In the genomic region with DNA sequence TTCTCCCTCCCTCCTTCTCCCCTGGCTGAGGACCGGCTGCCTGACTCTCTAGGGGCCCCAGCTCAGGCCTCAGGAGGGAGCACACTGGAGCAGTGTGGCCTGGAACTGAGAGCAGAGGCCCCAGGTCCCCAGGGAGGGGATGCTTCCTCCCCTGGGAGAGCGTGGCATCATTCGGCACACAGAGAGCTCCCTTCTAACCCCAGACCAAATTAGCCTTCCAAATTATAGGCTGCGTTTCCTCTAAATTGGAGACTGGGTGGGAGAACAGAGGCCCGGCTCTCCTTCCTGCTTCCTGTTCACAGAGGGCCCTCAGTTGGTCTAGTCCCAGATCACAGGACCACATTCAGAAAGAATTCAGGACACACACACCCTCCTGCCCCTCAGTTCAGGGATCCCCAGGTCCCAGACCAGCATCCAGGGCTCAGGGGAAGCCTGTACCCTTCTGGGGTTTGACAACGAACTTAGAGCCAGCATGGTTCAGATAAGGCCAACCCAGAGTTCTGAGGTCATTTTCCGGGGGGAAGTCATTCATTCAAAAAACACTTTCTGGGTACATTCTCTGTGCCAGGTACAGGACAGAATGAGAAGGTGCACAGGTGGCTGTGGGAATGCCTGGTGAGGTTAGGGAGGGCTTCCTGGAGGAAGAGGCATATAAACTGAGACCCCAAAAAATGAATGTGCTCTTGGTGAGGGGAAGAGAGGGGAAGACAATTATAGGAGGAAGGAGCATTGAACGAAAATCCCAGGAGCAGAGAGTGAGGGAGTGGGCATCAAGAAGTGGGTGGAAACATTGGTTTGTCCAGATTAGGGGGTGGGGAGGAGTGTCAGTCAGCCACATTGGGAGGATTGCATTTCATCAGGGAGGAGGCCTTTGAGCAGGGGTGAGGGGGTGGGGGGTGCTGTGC, we compare ENCODE assay signal across 11 cellular contexts. TPM values are rescaled to one million over a fixed set of nuclear protein-coding genes. Genes with fewer than 3 reads are reported as not detected.
DNase-seq lines count a peak whose midpoint lies in the region; ATAC-seq, FAIRE-seq and TF ChIP-seq lines count a peak whose summit lies in the region.
"Had no signal": no experiment of that assay in that cellular context is flagged by ENCODE, and none has a peak within 500 bp of the region (broad histone marks: within the 10 kb centered on the region; RNA-seq: fewer than 3 reads in every experiment).

No MANE protein-coding gene starts in this region.

- H3K27me3 Mint-ChIP-seq in CD8-positive, alpha-beta memory T cell: peaks cover 0 to 1% of the 10 kb centered on the region in 2 donors

- TF ChIP-seq POLR2A in GM12892 (IDR thresholded peaks at IDR 0.05; ENCODE audit: low read depth, low read length): no peak

- no peaks in the 10 kb centered on the region for H3K36me3 ChIP-seq in lung (ENCODE audit: control insufficient read depth in 2 of 2, insufficient read depth in 2 of 2, low read length in 2 of 2)
- no peaks in the 10 kb centered on the region for H3K36me3 ChIP-seq in CD8-positive, alpha-beta memory T cell (ENCODE audit: insufficient read depth, low read length)
- H3K36me3 ChIP-seq: vagina had no signal

- H3K9me3 Mint-ChIP-seq in CD8-positive, alpha-beta memory T cell: no peaks in the 10 kb centered on the region

- peak; percentile 62 for DNase-seq in GM12892 (ENCODE audit: insufficient read length)
- peak; percentile 51 for DNase-seq in NAMALWA (ENCODE audit: low spot score)
- DNase-seq in lung (ENCODE audit: low spot score): no peak
- no peak for DNase-seq in CD8-positive, alpha-beta memory T cell
- no peak for DNase-seq in activated effector memory CD4-positive, alpha-beta T cell treated with anti-CD3 and anti-CD28 coated beads, Interleukin-2, amount 50 U/mL, for 16 hours
- no peak for DNase-seq in activated CD4-positive, alpha-beta T cell treated with anti-CD3 and anti-CD28 coated beads, Interleukin-2, amount 50 U/mL, for 48 hours
- no peak for DNase-seq in islet precursor cell
- DNase-seq: stimulated activated CD4-positive, alpha-beta T cell treated with anti-CD3 and anti-CD28 coated beads, Interleukin-4, amount 100 ng/mL, for 1 hour had no signal

- H3K4me1 ChIP-seq in lung (ENCODE audit: control insufficient read depth in 2 of 2, insufficient read depth in 2 of 2, low read length in 2 of 2): peaks cover 20 to 36% of the 10 kb centered on the region in 2 donors
- H3K4me1 ChIP-seq in CD8-positive, alpha-beta memory T cell (ENCODE audit: insufficient read depth, low read length): no peaks in the 10 kb centered on the region

- no peaks in the 10 kb centered on the region for H3K36me3 Mint-ChIP-seq in CD8-positive, alpha-beta memory T cell

- CTCF ChIA-PET in CD8-positive, alpha-beta memory T cell (lab: Charles Lee): no interaction called here

- peak; percentile 87 for FAIRE-seq in GM12892 (lab: Jason Lieb, UNC)
- FAIRE-seq: astrocyte had no signal

- TF ChIP-seq CTCF in lung (IDR thresholded peaks at IDR 0.05; ENCODE audit: control extremely low read depth, extremely low read depth): no peak

- no peak overlapping the region for H3K27ac Mint-ChIP-seq in CD8-positive, alpha-beta memory T cell

- H3K4me1 Mint-ChIP-seq in CD8-positive, alpha-beta memory T cell: no peaks in the 10 kb centered on the region

- H3K27me3 ChIP-seq in lung (ENCODE audit: control insufficient read depth, insufficient read depth): no peaks in the 10 kb centered on the region
- H3K27me3 ChIP-seq in CD8-positive, alpha-beta memory T cell (ENCODE audit: insufficient read depth, low read length, poor library complexity, severe bottlenecking): no peaks in the 10 kb centered on the region
- H3K27me3 ChIP-seq: vagina had no signal

- no peak overlapping the region for H3K4me3 ChIP-seq in lung
- no peak overlapping the region for H3K4me3 ChIP-seq in CD8-positive, alpha-beta memory T cell (ENCODE audit: low read length)
- H3K4me3 ChIP-seq: vagina had no signal

- POLR2A ChIA-PET in CD8-positive, alpha-beta memory T cell (lab: Charles Lee): no interaction called here

- no peak overlapping the region for H3K4me3 Mint-ChIP-seq in CD8-positive, alpha-beta memory T cell

- peak overlapping the region; percentile 18 to 92 for H3K27ac ChIP-seq in lung (ENCODE audit: low read depth in 1 of 2, low read length in 1 of 2)
- H3K27ac ChIP-seq in CD8-positive, alpha-beta memory T cell (ENCODE audit: low read depth, low read length): no peak overlapping the region
- H3K27ac ChIP-seq: vagina had no signal

- ATAC-seq in GM21390 (IDR thresholded peaks at IDR 0.05; ENCODE audit: unreplicated experiment): peak; percentile 64
- no peak for ATAC-seq in lung (ENCODE audit: insufficient read depth, low FRiP score)

- 62 to 76% methylated on average over 8 of the region's 8 CpGs for WGBS in lung, 2 donors

- H3K9me3 ChIP-seq in lung (ENCODE audit: control insufficient read depth in 2 of 2, insufficient read depth in 1 of 2, low read length in 1 of 2): no peaks in the 10 kb centered on the region
- H3K9me3 ChIP-seq in CD8-positive, alpha-beta memory T cell (ENCODE audit: low read length): no peaks in the 10 kb centered on the region
- H3K9me3 ChIP-seq: vagina had no signal

RNA-seq across cellular contexts. Expression of gene RPL29, which starts 28.4 kb away (rescaled TPM):
- 3,428 TPM for polyA plus RNA-seq in GM12892 (2012; ENCODE audit: missing spikeins)
- total RNA-seq in lung: 100 to 1,000 TPM; 711 to 912 TPM
- 1,000 to 10,000 TPM; 1,556 to 2,402 TPM for polyA plus RNA-seq in lung
- total RNA-seq in CD8-positive, alpha-beta memory T cell: 1,000 to 10,000 TPM; 1,367 to 1,382 TPM
- 1,261 TPM for polyA plus RNA-seq in CD8-positive, alpha-beta memory T cell

RNA-seq across cellular contexts. Expression of gene DUSP7, which starts 32.3 kb away (rescaled TPM):
- polyA plus RNA-seq in GM12892 (2012; ENCODE audit: missing spikeins): 7.0 TPM
- 10 to 100 TPM; 16.5 to 36.2 TPM for total RNA-seq in lung
- polyA plus RNA-seq in lung: 10 to 100 TPM; 10.2 to 25.2 TPM
- total RNA-seq in CD8-positive, alpha-beta memory T cell: 10 to 100 TPM; 26.3 to 27.2 TPM
- 7.2 TPM for polyA plus RNA-seq in CD8-positive, alpha-beta memory T cell

RNA-seq across cellular contexts. Expression of gene ACY1, which starts 40.8 kb away (rescaled TPM):
- polyA plus RNA-seq in GM12892 (2012; ENCODE audit: missing spikeins): 42.5 TPM
- total RNA-seq in lung: 10 to 100 TPM; 19.6 to 52.6 TPM
- polyA plus RNA-seq in lung: 10 to 100 TPM; 31.7 to 46.2 TPM
- total RNA-seq in CD8-positive, alpha-beta memory T cell: 10 to 100 TPM; 46.1 to 49.0 TPM
- 13.8 TPM for polyA plus RNA-seq in CD8-positive, alpha-beta memory T cell

RNA-seq across cellular contexts. Expression of gene ABHD14A, which starts 49.2 kb away (rescaled TPM):
- 7.9 TPM for polyA plus RNA-seq in GM12892 (2012; ENCODE audit: missing spikeins)
- 10 to 100 TPM in 1 of 2 donors, 1 to 10 TPM in 1; 7.2 to 24.5 TPM for total RNA-seq in lung
- 10 to 100 TPM; 19.1 to 62.8 TPM for polyA plus RNA-seq in lung
- 10 to 100 TPM; 14.4 to 16.0 TPM for total RNA-seq in CD8-positive, alpha-beta memory T cell
- polyA plus RNA-seq in CD8-positive, alpha-beta memory T cell: 117 TPM

RNA-seq across cellular contexts. Expression of gene ABHD14B, which starts 50.3 kb away (rescaled TPM):
- 43.7 TPM for polyA plus RNA-seq in GM12892 (2012; ENCODE audit: missing spikeins)
- total RNA-seq in lung: 10 to 100 TPM; 26.3 to 44.9 TPM
- polyA plus RNA-seq in lung: 10 to 100 TPM; 37.5 to 88.1 TPM
- total RNA-seq in CD8-positive, alpha-beta memory T cell: 10 to 100 TPM; 56.1 to 56.7 TPM
- polyA plus RNA-seq in CD8-positive, alpha-beta memory T cell: 97.2 TPM

Comparison
In these comparisons a context has a peak if more than half of its experiments do, and no peak if none do; other contexts are left out.
1. DNase-seq: peak in GM12892 (single experiment) and NAMALWA (single experiment); none in lung (single experiment), CD8-positive, alpha-beta memory T cell (0 of 5), activated effector memory CD4-positive, alpha-beta T cell treated with anti-CD3 and anti-CD28 coated beads, Interleukin-2, amount 50 U/mL, for 16 hours (single experiment), activated CD4-positive, alpha-beta T cell treated with anti-CD3 and anti-CD28 coated beads, Interleukin-2, amount 50 U/mL, for 48 hours (0 of 2) and islet precursor cell (single experiment).